In genomic region chr9:69763862-69764261, GRCh38 we compare ENCODE assay signal across 12 cellular contexts. TPM values are rescaled to one million over a fixed set of nuclear protein-coding genes. Genes with fewer than 3 reads are reported as not detected.
A peak's percentile ranks its signal among the peaks of the same experiment; 100 is the strongest.
DNase-seq lines count a peak whose midpoint lies in the region; ATAC-seq, FAIRE-seq and TF ChIP-seq lines count a peak whose summit lies in the region.
"Not testable (repeated sequence)": the region's sequence is repeated elsewhere in the genome, so short reads cannot be mapped to it uniquely, and the experiment has no call there.
"Had no signal": no experiment of that assay in that cellular context is flagged by ENCODE, and none has a peak within 500 bp of the region (broad histone marks: within the 10 kb centered on the region; RNA-seq: fewer than 3 reads in every experiment).

No MANE protein-coding gene starts in this region.

- H3K9me1 ChIP-seq in K562 (ENCODE audit: control insufficient read depth, insufficient read depth, low read length) = not testable (repeated sequence)

- TF ChIP-seq RAD21 in K562 (CRISPR knock-in tag; conservative IDR thresholded peaks at IDR 0.05 in 1 of 2, IDR thresholded peaks at IDR 0.05 in 1 of 2) = not testable (repeated sequence)

- H3K27ac Mint-ChIP-seq in glutamatergic neuron (ENCODE audit: unreplicated experiment) (peak overlapping the region; percentile 87), neural progenitor cell (peak overlapping the region; percentile 96)

- H3K9me3 Mint-ChIP-seq in glutamatergic neuron (ENCODE audit: unreplicated experiment); neural progenitor cell: not testable (repeated sequence)

- H3K79me2 ChIP-seq in OCI-LY3 (ENCODE audit: low read length); K562 (ENCODE audit: control insufficient read depth, insufficient read depth, low read length); neural progenitor cell (ENCODE audit: low read depth): not testable (repeated sequence)

- not testable (repeated sequence) for H3K36me3 ChIP-seq in HUES48 (ENCODE audit: control insufficient read depth, insufficient read depth, low read length); OCI-LY3 (replicated peaks; ENCODE audit: low read depth, low read length); K562 (ENCODE audit: control insufficient read depth, insufficient read depth, low read length); neural progenitor cell

- H3K4me3 ChIP-seq in HUES48 (ENCODE audit: low read depth, low read length) = peak overlapping the region; percentile 31
- 0 out of 2 replicates have a peak overlapping the region, but pooled peaks have one; percentile 32 for H3K4me3 ChIP-seq in OCI-LY3 (ENCODE audit: low read length)
- H3K4me3 ChIP-seq in K562, neural progenitor cell: not testable (repeated sequence)

- peak overlapping the region; percentile 83 for H3K9ac ChIP-seq in HUES48 (ENCODE audit: low read depth, low read length)
- not testable (repeated sequence) for H3K9ac ChIP-seq in OCI-LY3 (ENCODE audit: low read length); K562 (ENCODE audit: insufficient read depth in 1 of 2, low read depth in 2 of 2, low read length in 2 of 2); neural progenitor cell

- peaks cover 36% of the 10 kb centered on the region for H3K4me1 ChIP-seq in HUES48 (ENCODE audit: control insufficient read depth, insufficient read depth, low read length)
- not testable (repeated sequence) for H3K4me1 ChIP-seq in OCI-LY3 (ENCODE audit: low read length); K562 (replicated peaks in 1 of 2; ENCODE audit: control insufficient read depth in 2 of 2, insufficient read depth in 2 of 2, low read length in 2 of 2)
- H3K4me1 ChIP-seq in neural progenitor cell = peaks cover 25% of the 10 kb centered on the region

- WGBS in K562 (ENCODE audit: insufficient coverage, low coverage, missing lambda C conversion rate) = 13% methylated on average over 1 of the region's 5 CpGs

- not testable (repeated sequence) for ATAC-seq in K562

- in situ Hi-C loops in K562 (cut with MboI) = not testable (repeated sequence)

- not testable (repeated sequence) for H3K27me3 ChIP-seq in HUES48 (ENCODE audit: control insufficient read depth, insufficient read depth, low read length); OCI-LY3 (ENCODE audit: low read depth, low read length); K562 (ENCODE audit: control insufficient read depth in 2 of 2, insufficient read depth in 2 of 2, low read length in 2 of 2); neural progenitor cell

- H3K27me3 Mint-ChIP-seq in glutamatergic neuron (ENCODE audit: unreplicated experiment); neural progenitor cell (ENCODE audit: insufficient read depth, low read depth): not testable (repeated sequence)

- H4K20me1 ChIP-seq in OCI-LY3 (ENCODE audit: insufficient read depth, low read length); K562 (replicated peaks; ENCODE audit: control insufficient read depth, insufficient read depth, low read length); neural progenitor cell (ENCODE audit: low read depth): not testable (repeated sequence)

- not testable (repeated sequence) for TF ChIP-seq CTCF in OCI-LY3 (IDR thresholded peaks at IDR 0.05; ENCODE audit: low read depth, low read length); K562 (IDR thresholded peaks at IDR 0.05 in 2 of 3, conservative IDR thresholded peaks at IDR 0.05 in 1 of 3; ENCODE audit: insufficient read depth in 2 of 3, low read depth in 1 of 3, low read length in 3 of 3); glutamatergic neuron (IDR thresholded peaks at IDR 0.05; ENCODE audit: partially characterized antibody, unreplicated experiment); neural progenitor cell (IDR thresholded peaks at IDR 0.05)

- H3K27ac ChIP-seq in HUES48 (ENCODE audit: low read depth, low read length) (peak overlapping the region; percentile 93), K562 (ENCODE audit: extremely low read depth, low read depth, low read length) (0 out of 3 replicates have a peak overlapping the region, but pooled peaks have one; percentile 12), neural progenitor cell (peak overlapping the region; percentile 71)
- H3K27ac ChIP-seq in OCI-LY3 (ENCODE audit: low read length) = not testable (repeated sequence)

- H3K4me1 Mint-ChIP-seq in glutamatergic neuron (ENCODE audit: low read depth, unreplicated experiment) = not testable (repeated sequence)
- H3K4me1 Mint-ChIP-seq in neural progenitor cell = peaks cover 16% of the 10 kb centered on the region

- H3K4me2 ChIP-seq in OCI-LY3 (ENCODE audit: low read length) = peak overlapping the region; percentile 25
- not testable (repeated sequence) for H3K4me2 ChIP-seq in K562 (ENCODE audit: insufficient read depth, low read length)
- H3K4me2 ChIP-seq in neural progenitor cell = peak overlapping the region; percentile 62

- BruUV-seq in K562 (replicated peaks; lab: Mats Ljungman, UMichigan) = not testable (repeated sequence)

- peaks cover 43% of the 10 kb centered on the region for H3F3A ChIP-seq in neural progenitor cell (ENCODE audit: low read depth)

- H3K4me3 Mint-ChIP-seq in glutamatergic neuron (ENCODE audit: unreplicated experiment) = peak overlapping the region; percentile 77
- not testable (repeated sequence) for H3K4me3 Mint-ChIP-seq in neural progenitor cell

- H2AFZ ChIP-seq in OCI-LY3 (ENCODE audit: low read depth, low read length) (peak overlapping the region; percentile 71; the same call in 1 of the 2 replicates), K562 (ENCODE audit: low read depth, low read length) (peak overlapping the region; percentile 60; the same call in 1 of the 2 replicates)
- not testable (repeated sequence) for H2AFZ ChIP-seq in neural progenitor cell (replicated peaks)

- CTCF ChIA-PET in K562 (lab: Yijun Ruan, JAX; ENCODE audit: low intra/inter-chr PET ratio) = not testable (repeated sequence)

- not testable (repeated sequence) for TF ChIP-seq EP300 in K562 (IDR thresholded peaks at IDR 0.05; ENCODE audit: low read length)

- not testable (repeated sequence) for FAIRE-seq in K562 (lab: Jason Lieb, UNC)

- H3K9me3 ChIP-seq in HUES48 (ENCODE audit: control insufficient read depth, insufficient read depth, low read length); OCI-LY3 (ENCODE audit: insufficient read depth, low read length); K562 (replicated peaks; ENCODE audit: control insufficient read depth, insufficient read depth, low read depth, low read length); neural progenitor cell (ENCODE audit: low read depth): not testable (repeated sequence)

- DNase-seq in DMS53 treated with DMSO at 0.1 percent for 48 hours (lab: John Stamatoyannopoulos, UW; ENCODE audit: unreplicated experiment) (peak; percentile 5), kidney tubule cell (ENCODE audit: low spot score) (peak; percentile 34)
- not testable (repeated sequence) for DNase-seq in K562 (ENCODE audit: extremely low read depth in 1 of 4, low spot score in 3 of 4); glutamatergic neuron; neural progenitor cell (ENCODE audit: low spot score)

- H3K36me3 Mint-ChIP-seq in glutamatergic neuron (ENCODE audit: unreplicated experiment); neural progenitor cell: not testable (repeated sequence)

- POLR2A ChIA-PET in K562 (lab: Yijun Ruan, JAX) = not testable (repeated sequence)

- intact Hi-C loops in K562 (cut with micrococcal nuclease) = not testable (repeated sequence)

- not testable (repeated sequence) for TF ChIP-seq POLR2A in K562 (conservative IDR thresholded peaks at IDR 0.05)

RNA-seq across cellular contexts. Expression of gene PTAR1, which starts 4.1 kb away (rescaled TPM):
- total RNA-seq in K562 (2011; cell fraction: chromatin; rRNA removed; ENCODE audit: low replicate concordance) = 44.5 and 102 TPM in 2 replicates
- 19.3 and 25.8 TPM in 2 replicates for total RNA-seq in K562 (2011; cell fraction: nucleolus; rRNA removed)
- 59.2 and 97.3 TPM in 2 replicates for total RNA-seq in K562 (2011; cell fraction: nucleoplasm; rRNA removed)
- total RNA-seq in K562 (2014; rRNA removed) = 27.3 and 30.9 TPM in 2 replicates
- total RNA-seq in K562 (2014; rRNA removed; fragmentation: Illumina TruSeq; extraction: Trizol) = 48.0 and 52.4 TPM in 2 replicates
- total RNA-seq in K562 (2015; rRNA removed; fragmentation: Illumina TruSeq; extraction: Trizol) = 37.6 and 38.0 TPM in 2 replicates
- total RNA-seq in K562 (2021) = 29.3 and 31.7 TPM in 2 replicates
- 28.0 and 31.0 TPM in 2 replicates for polyA plus RNA-seq in K562 (2011; rRNA removed)
- 3.8 and 11.3 TPM in 2 replicates for polyA plus RNA-seq in K562 (2011; cell fraction: cytosol; rRNA removed)
- 56.9 and 96.3 TPM in 2 replicates for polyA plus RNA-seq in K562 (2011; cell fraction: nucleus; rRNA removed)
- 12.0 and 15.0 TPM in 2 replicates for polyA plus RNA-seq in K562 (2012)
- polyA plus RNA-seq in K562 (2014; fragmentation: Illumina TruSeq; extraction: Trizol) = 24.7 and 26.2 TPM in 2 replicates
- 10 to 100 TPM; 10.1 to 10.8 TPM for polyA plus RNA-seq in K562 (2014; fragmentation: Nextera tagmentation; extraction: Ambion mirVana)
- polyA plus RNA-seq in K562 (2014; rRNA removed) = 16.1 and 17.5 TPM in 2 replicates
- 69.1 and 99.4 TPM in 2 replicates for polyA minus RNA-seq in K562 (2011; rRNA and poly(A)+ RNA removed)
- polyA minus RNA-seq in K562 (2011; cell fraction: cytosol; rRNA and poly(A)+ RNA removed) = 18.3 and 21.9 TPM in 2 replicates
- polyA minus RNA-seq in K562 (2011; cell fraction: nucleus; rRNA and poly(A)+ RNA removed) = 59.6 and 122 TPM in 2 replicates
- total RNA-seq in glutamatergic neuron (ENCODE audit: unreplicated experiment) = 49.9 TPM
- 107 and 146 TPM in 2 replicates for total RNA-seq in neural progenitor cell (ENCODE audit: low replicate concordance)

RNA-seq across cellular contexts. Expression of gene CFAP95, which starts 56.8 kb away (rescaled TPM):
- total RNA-seq in K562 (2011; cell fraction: chromatin; rRNA removed; ENCODE audit: low replicate concordance) = 2.1 and 3.4 TPM in 2 replicates
- 1.5 and 1.6 TPM in 2 replicates for total RNA-seq in K562 (2011; cell fraction: nucleolus; rRNA removed)
- 2.1 and 2.6 TPM in 2 replicates for total RNA-seq in K562 (2011; cell fraction: nucleoplasm; rRNA removed)
- total RNA-seq in K562 (2014; rRNA removed) (1.7 and 3.1 TPM in 2 replicates), K562 (2014; rRNA removed; fragmentation: Illumina TruSeq; extraction: Trizol) (1.7 and 2.0 TPM in 2 replicates), K562 (2015; rRNA removed; fragmentation: Illumina TruSeq; extraction: Trizol) (0.62 and 0.75 TPM in 2 replicates), K562 (2021) (1.1 and 2.8 TPM in 2 replicates), glutamatergic neuron (ENCODE audit: unreplicated experiment) (not detected), neural progenitor cell (ENCODE audit: low replicate concordance) (not detected in 2 replicates)
- polyA plus RNA-seq in K562 (2011; rRNA removed) (0.58 and 6.3 TPM in 2 replicates), K562 (2014; fragmentation: Illumina TruSeq; extraction: Trizol) (1.2 and 2.9 TPM in 2 replicates), K562 (2014; fragmentation: Nextera tagmentation; extraction: Ambion mirVana) (1 to 10 TPM; 3.4 to 5.0 TPM), K562 (2014; rRNA removed) (1.2 and 1.9 TPM in 2 replicates)
- polyA plus RNA-seq in K562 (2011; cell fraction: cytosol; rRNA removed) = 1.9 TPM in 1 of 2 replicates, not detected in the other
- polyA plus RNA-seq in K562 (2011; cell fraction: nucleus; rRNA removed) = 0.24 and 1.1 TPM in 2 replicates
- polyA plus RNA-seq in K562 (2012) = 0.25 and 0.57 TPM in 2 replicates
- polyA minus RNA-seq in K562 (2011; rRNA and poly(A)+ RNA removed) = 2.2 TPM in 1 of 2 replicates, not detected in the other
- polyA minus RNA-seq in K562 (2011; cell fraction: cytosol; rRNA and poly(A)+ RNA removed) = 1.4 TPM in 1 of 2 replicates, not detected in the other
- 1.2 TPM in 1 of 2 replicates, not detected in the other for polyA minus RNA-seq in K562 (2011; cell fraction: nucleus; rRNA and poly(A)+ RNA removed)
- total RNA-seq: CD4-positive, CD25-positive, alpha-beta regulatory T cell; Daoy; M059J; PC-3 had no signal
- polyA plus RNA-seq: AG04450 had no signal
